ENCODE assay signal across 16 cellular contexts in the genomic region with DNA sequence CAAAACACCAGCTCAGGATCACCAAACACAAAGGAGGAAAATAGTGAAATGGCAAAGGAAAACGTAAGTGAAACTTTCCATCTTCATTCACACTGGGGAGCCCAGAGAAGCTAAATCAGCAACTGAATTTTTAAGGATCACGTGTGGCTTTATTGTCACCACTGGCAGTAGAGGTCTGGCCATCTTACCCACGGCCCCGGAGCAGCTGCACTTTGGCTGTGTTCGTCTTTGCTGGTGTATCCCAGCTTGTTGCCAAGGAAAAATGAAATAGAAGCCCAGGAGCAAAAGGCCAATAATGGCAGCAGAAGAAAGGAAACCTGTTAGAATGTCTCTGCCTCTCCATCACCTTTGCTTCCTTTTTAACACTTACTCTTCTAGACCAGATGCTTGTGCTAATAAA.
DNase-seq lines count a peak whose midpoint lies in the region; ATAC-seq lines count a peak whose summit lies in the region.
"Had no signal": no experiment of that assay in that cellular context is flagged by ENCODE, and none has a peak within 500 bp of the region (broad histone marks: within the 10 kb centered on the region; RNA-seq: fewer than 3 reads in every experiment).

No MANE protein-coding gene starts in this region.

- H3K36me3 Mint-ChIP-seq in CD4-positive, CD25-positive, alpha-beta regulatory T cell: peaks cover under 1% of the 10 kb centered on the region
- H3K36me3 Mint-ChIP-seq in activated T-helper 1 cell treated with anti-CD3 and anti-CD28 coated beads, Interleukin-12 subunit alpha, Interleukin-12 subunit beta, Interleukin-2, Interleukin-4 antibody, amounts not matched to agents 30 ng/mL and 10 ng/mL and 1 ng/mL, durations not matched to agents 14 hours and 24 hours and 36 hours (ENCODE audit: low read depth): peaks cover 6% of the 10 kb centered on the region
- peaks cover 11% of the 10 kb centered on the region for H3K36me3 Mint-ChIP-seq in activated naive CD4-positive, alpha-beta T cell treated with anti-CD3 and anti-CD28 coated beads, Interleukin-2, amount 10 ng/mL, durations not matched to agents 7 days and 5 days
- H3K36me3 Mint-ChIP-seq: CD8-positive, alpha-beta T cell had no signal

- H3K36me3 ChIP-seq in CD4-positive, CD25-positive, alpha-beta regulatory T cell (ENCODE audit: control insufficient read depth, insufficient read depth, low read length): no peaks in the 10 kb centered on the region
- no peaks in the 10 kb centered on the region for H3K36me3 ChIP-seq in neuronal stem cell (replicated peaks in 1 of 2; ENCODE audit: control insufficient read depth in 2 of 2, insufficient read depth in 2 of 2, low read length in 2 of 2)
- H3K36me3 ChIP-seq: BE2C, HAP-1 had no signal

- peak overlapping the region in 2 of 3 donors; percentile 64 to 72 for H3K27ac Mint-ChIP-seq in CD4-positive, CD25-positive, alpha-beta regulatory T cell
- H3K27ac Mint-ChIP-seq in activated T-helper 1 cell treated with anti-CD3 and anti-CD28 coated beads, Interleukin-12 subunit alpha, Interleukin-12 subunit beta, Interleukin-2, Interleukin-4 antibody, amounts not matched to agents 30 ng/mL and 10 ng/mL and 1 ng/mL, durations not matched to agents 14 hours and 24 hours and 36 hours: peak overlapping the region; percentile 50
- no peak overlapping the region for H3K27ac Mint-ChIP-seq in activated naive CD4-positive, alpha-beta T cell treated with anti-CD3 and anti-CD28 coated beads, Interleukin-2, amount 10 ng/mL, durations not matched to agents 7 days and 5 days
- H3K27ac Mint-ChIP-seq: CD8-positive, alpha-beta T cell had no signal

- intact Hi-C loops in activated T-helper 1 cell treated with anti-CD3 and anti-CD28 coated beads, Interleukin-12 subunit alpha, Interleukin-12 subunit beta, Interleukin-2, Interleukin-4 antibody, amounts not matched to agents 30 ng/mL and 10 ng/mL and 1 ng/mL, durations not matched to agents 14 hours and 24 hours and 36 hours (cut with micrococcal nuclease): no loop called here
- intact Hi-C loops in posterior cingulate gyrus (cut with DNase I): no loop called here

- no peak overlapping the region for H3K23ac ChIP-seq in neuronal stem cell (ENCODE audit: low read depth, low read length, poor library complexity)

- H3K27me3 ChIP-seq in CD4-positive, CD25-positive, alpha-beta regulatory T cell (ENCODE audit: control insufficient read depth, insufficient read depth, low read length): no peaks in the 10 kb centered on the region
- no peaks in the 10 kb centered on the region for H3K27me3 ChIP-seq in neuronal stem cell (ENCODE audit: control insufficient read depth in 3 of 3, insufficient read depth in 3 of 3, low read depth in 1 of 3, low read length in 3 of 3)
- H3K27me3 ChIP-seq: BE2C had no signal

- no peak for ATAC-seq in CD4-positive, CD25-positive, alpha-beta regulatory T cell (ENCODE audit: low read depth in 2 of 2)
- no peak for ATAC-seq in HG02973 (IDR thresholded peaks at IDR 0.05; ENCODE audit: unreplicated experiment)
- ATAC-seq in GM18517 (IDR thresholded peaks at IDR 0.05; ENCODE audit: unreplicated experiment): no peak
- ATAC-seq: CD8-positive, alpha-beta T cell; HepG2 had no signal

- H3K18ac ChIP-seq in neuronal stem cell (ENCODE audit: low read length): no peak overlapping the region

- H3K4me3 ChIP-seq in CD4-positive, CD25-positive, alpha-beta regulatory T cell (ENCODE audit: low read depth, low read length): no peak overlapping the region
- no peak overlapping the region for H3K4me3 ChIP-seq in neuronal stem cell (ENCODE audit: low read length in 2 of 2)
- H3K4me3 ChIP-seq: HAP-1 had no signal

- no peak overlapping the region for H3K4me2 ChIP-seq in neuronal stem cell (ENCODE audit: insufficient read depth, low read length, poor library complexity, severe bottlenecking)

- no peaks in the 10 kb centered on the region for H3K9me3 ChIP-seq in CD4-positive, CD25-positive, alpha-beta regulatory T cell (ENCODE audit: control insufficient read depth in 2 of 2, low read length in 2 of 2)
- peaks cover 0 to 23% of the 10 kb centered on the region in 2 donors for H3K9me3 ChIP-seq in neuronal stem cell (replicated peaks in 1 of 2; ENCODE audit: control insufficient read depth in 2 of 2, insufficient read depth in 1 of 2, low read depth in 1 of 2, low read length in 2 of 2)
- H3K9me3 ChIP-seq: BE2C, HAP-1 had no signal

- no peak for DNase-seq in CD4-positive, CD25-positive, alpha-beta regulatory T cell
- no peak for DNase-seq in activated T-helper 1 cell treated with anti-CD3 and anti-CD28 coated beads, Interleukin-12 subunit alpha, Interleukin-12 subunit beta, Interleukin-2, Interleukin-4 antibody, amounts not matched to agents 30 ng/mL and 10 ng/mL and 1 ng/mL, durations not matched to agents 14 hours and 24 hours and 36 hours (ENCODE audit: low spot score)
- DNase-seq in myocyte (ENCODE audit: low read depth) (peak; percentile 81), neuronal stem cell (ENCODE audit: low spot score) (no peak), posterior cingulate gyrus (no peak)
- no peak for DNase-seq in activated naive CD4-positive, alpha-beta T cell treated with anti-CD3 and anti-CD28 coated beads, Interleukin-2, amount 10 ng/mL, durations not matched to agents 7 days and 5 days
- DNase-seq: BE2C; CD8-positive, alpha-beta T cell; COR-L47; DMS153; GDM1 had no signal

- peaks cover 4 to 46% (median 29%) of the 10 kb centered on the region in 4 donors for H3K4me1 Mint-ChIP-seq in CD4-positive, CD25-positive, alpha-beta regulatory T cell
- peaks cover 39% of the 10 kb centered on the region for H3K4me1 Mint-ChIP-seq in activated T-helper 1 cell treated with anti-CD3 and anti-CD28 coated beads, Interleukin-12 subunit alpha, Interleukin-12 subunit beta, Interleukin-2, Interleukin-4 antibody, amounts not matched to agents 30 ng/mL and 10 ng/mL and 1 ng/mL, durations not matched to agents 14 hours and 24 hours and 36 hours (ENCODE audit: low read depth)
- H3K4me1 Mint-ChIP-seq in activated naive CD4-positive, alpha-beta T cell treated with anti-CD3 and anti-CD28 coated beads, Interleukin-2, amount 10 ng/mL, durations not matched to agents 7 days and 5 days: peaks cover 37% of the 10 kb centered on the region

- H3K9ac ChIP-seq in neuronal stem cell (ENCODE audit: low read depth, low read length, poor library complexity): no peak overlapping the region

- H3K4ac ChIP-seq in neuronal stem cell (ENCODE audit: low read length): no peak overlapping the region

- no CpG with 5 or more reads among the region's 5 CpGs for WGBS in neuronal stem cell (ENCODE audit: extremely low coverage in 2 of 2, insufficient read length in 2 of 2, insufficient replicate concordance in 1 of 2), 2 donors

- no peak overlapping the region for H3K27ac ChIP-seq in CD4-positive, CD25-positive, alpha-beta regulatory T cell (ENCODE audit: insufficient read depth, low read length, poor library complexity, severe bottlenecking)
- H3K27ac ChIP-seq in neuronal stem cell (replicated peaks; ENCODE audit: low read length): no peak overlapping the region
- H3K27ac ChIP-seq: C4-2B had no signal

- H2BK12ac ChIP-seq in neuronal stem cell (ENCODE audit: low read length): no peak overlapping the region

- H3K4me1 ChIP-seq in CD4-positive, CD25-positive, alpha-beta regulatory T cell (ENCODE audit: control insufficient read depth, insufficient read depth, low read length, poor library complexity, severe bottlenecking): peaks cover 24% of the 10 kb centered on the region
- peaks cover 20 to 35% of the 10 kb centered on the region in 2 donors for H3K4me1 ChIP-seq in neuronal stem cell (ENCODE audit: control insufficient read depth in 2 of 2, insufficient read depth in 1 of 2, low read depth in 1 of 2, low read length in 2 of 2)
- H3K4me1 ChIP-seq: BE2C had no signal

- no peak overlapping the region for H3K4me3 Mint-ChIP-seq in CD4-positive, CD25-positive, alpha-beta regulatory T cell
- no peak overlapping the region for H3K4me3 Mint-ChIP-seq in activated T-helper 1 cell treated with anti-CD3 and anti-CD28 coated beads, Interleukin-12 subunit alpha, Interleukin-12 subunit beta, Interleukin-2, Interleukin-4 antibody, amounts not matched to agents 30 ng/mL and 10 ng/mL and 1 ng/mL, durations not matched to agents 14 hours and 24 hours and 36 hours
- H3K4me3 Mint-ChIP-seq in activated naive CD4-positive, alpha-beta T cell treated with anti-CD3 and anti-CD28 coated beads, Interleukin-2, amount 10 ng/mL, durations not matched to agents 7 days and 5 days: no peak overlapping the region
- H3K4me3 Mint-ChIP-seq: CD8-positive, alpha-beta T cell had no signal

- no peaks in the 10 kb centered on the region for H3K27me3 Mint-ChIP-seq in CD4-positive, CD25-positive, alpha-beta regulatory T cell
- H3K27me3 Mint-ChIP-seq in activated T-helper 1 cell treated with anti-CD3 and anti-CD28 coated beads, Interleukin-12 subunit alpha, Interleukin-12 subunit beta, Interleukin-2, Interleukin-4 antibody, amounts not matched to agents 30 ng/mL and 10 ng/mL and 1 ng/mL, durations not matched to agents 14 hours and 24 hours and 36 hours (ENCODE audit: insufficient read depth): no peaks in the 10 kb centered on the region
- H3K27me3 Mint-ChIP-seq in activated naive CD4-positive, alpha-beta T cell treated with anti-CD3 and anti-CD28 coated beads, Interleukin-2, amount 10 ng/mL, durations not matched to agents 7 days and 5 days: no peaks in the 10 kb centered on the region

- H2BK120ac ChIP-seq in neuronal stem cell (ENCODE audit: low read depth, low read length): no peak overlapping the region

- no peak overlapping the region for H2AK5ac ChIP-seq in neuronal stem cell (ENCODE audit: low read depth, low read length)

- H3K9me3 Mint-ChIP-seq in CD4-positive, CD25-positive, alpha-beta regulatory T cell: peaks cover 0 to 3% (median 0%) of the 10 kb centered on the region in 7 donors
- H3K9me3 Mint-ChIP-seq in activated T-helper 1 cell treated with anti-CD3 and anti-CD28 coated beads, Interleukin-12 subunit alpha, Interleukin-12 subunit beta, Interleukin-2, Interleukin-4 antibody, amounts not matched to agents 30 ng/mL and 10 ng/mL and 1 ng/mL, durations not matched to agents 14 hours and 24 hours and 36 hours: peaks cover 15% of the 10 kb centered on the region
- H3K9me3 Mint-ChIP-seq in activated naive CD4-positive, alpha-beta T cell treated with anti-CD3 and anti-CD28 coated beads, Interleukin-2, amount 10 ng/mL, durations not matched to agents 7 days and 5 days: peaks cover 17% of the 10 kb centered on the region

- H2AFZ ChIP-seq in neuronal stem cell (ENCODE audit: low read length): peak overlapping the region; percentile 6

- no peak overlapping the region for H4K91ac ChIP-seq in neuronal stem cell (ENCODE audit: low read depth, low read length, poor library complexity)

- no peak overlapping the region for H2BK5ac ChIP-seq in neuronal stem cell (ENCODE audit: low read length)

- no peak overlapping the region for H3K14ac ChIP-seq in neuronal stem cell (ENCODE audit: low read length)

- H4K8ac ChIP-seq in neuronal stem cell (ENCODE audit: low read depth, low read length): no peak overlapping the region

- H2BK15ac ChIP-seq in neuronal stem cell (ENCODE audit: low read length): no peak overlapping the region

- CTCF ChIA-PET in activated naive CD4-positive, alpha-beta T cell treated with anti-CD3 and anti-CD28 coated beads, Interleukin-2, amount 10 ng/mL, durations not matched to agents 7 days and 5 days (lab: Charles Lee): no interaction called here

- H3K79me1 ChIP-seq in neuronal stem cell (ENCODE audit: low read depth, low read length): no peaks in the 10 kb centered on the region
